In genomic region chr3:100902572-100902971, GRCh38 we compare ENCODE assay signal across 1 cellular context.
TF ChIP-seq lines count a peak whose summit lies in the region.

No MANE protein-coding gene starts in this region.

TF ChIP-seq in K562, 482 proteins besides CTCF, POLR2A, EP300 and RAD21 (continued from another document and continues in another):
- no peak for TF ChIP-seq ELK3 (CRISPR knock-in tag; IDR thresholded peaks at IDR 0.05)
- no peak for TF ChIP-seq SFPQ (IDR thresholded peaks at IDR 0.05; ENCODE audit: low read depth, low read length)
- TF ChIP-seq CREB5 (CRISPR knock-in tag; IDR thresholded peaks at IDR 0.05) = no peak
- no peak for TF ChIP-seq HMG20A (CRISPR knock-in tag; conservative IDR thresholded peaks at IDR 0.05)
- no peak for TF ChIP-seq SPI1 (IDR thresholded peaks at IDR 0.05; ENCODE audit: borderline replicate concordance, low read depth, low read length)
- no peak for TF ChIP-seq RBM34 (IDR thresholded peaks at IDR 0.05; ENCODE audit: borderline replicate concordance, insufficient read depth, low read length)
- TF ChIP-seq RERE (CRISPR knock-in tag; IDR thresholded peaks at IDR 0.05; ENCODE audit: borderline replicate concordance) = no peak
- TF ChIP-seq WHSC1 (IDR thresholded peaks at IDR 0.05; ENCODE audit: low read length) = no peak
- TF ChIP-seq HES1 (IDR thresholded peaks at IDR 0.05; ENCODE audit: low read depth) = no peak
- no peak for TF ChIP-seq EHMT2 (IDR thresholded peaks at IDR 0.05)
- TF ChIP-seq ZNF316 (IDR thresholded peaks at IDR 0.05) = 0 out of 2 replicates have a peak, but pooled peaks have one; percentile 31
- TF ChIP-seq THRAP3 (IDR thresholded peaks at IDR 0.05; ENCODE audit: borderline replicate concordance) = no peak
- no peak for TF ChIP-seq ZNF696 (CRISPR knock-in tag; conservative IDR thresholded peaks at IDR 0.05)
- no peak for TF ChIP-seq ZKSCAN1 (IDR thresholded peaks at IDR 0.05; ENCODE audit: low read depth, low read length)
- no peak for TF ChIP-seq TBL1XR1 (IDR thresholded peaks at IDR 0.05; ENCODE audit: low read length in 2 of 2)
- TF ChIP-seq ARID3A (IDR thresholded peaks at IDR 0.05; ENCODE audit: borderline replicate concordance, low read depth, low read length) = no peak
- no peak for TF ChIP-seq TCF7 (IDR thresholded peaks at IDR 0.05; ENCODE audit: borderline replicate concordance)
- TF ChIP-seq NUFIP1 (IDR thresholded peaks at IDR 0.05; ENCODE audit: partially characterized antibody) = no peak
- no peak for TF ChIP-seq RFX7 (CRISPR knock-in tag; IDR thresholded peaks at IDR 0.05)
- no peak for TF ChIP-seq NR1H2 (CRISPR knock-in tag; IDR thresholded peaks at IDR 0.05)
- peak; percentile 74 for TF ChIP-seq NFE2 (IDR thresholded peaks at IDR 0.05; ENCODE audit: low read depth)
- TF ChIP-seq RHOXF2B (CRISPR knock-in tag; conservative IDR thresholded peaks at IDR 0.05) = no peak
- no peak for TF ChIP-seq ETS2 (tag; IDR thresholded peaks at IDR 0.05; ENCODE audit: borderline replicate concordance, poor library complexity, severe bottlenecking)
- TF ChIP-seq MTA1 (IDR thresholded peaks at IDR 0.05; ENCODE audit: borderline replicate concordance) = no peak
- no peak for TF ChIP-seq ZFP1 (CRISPR knock-in tag; IDR thresholded peaks at IDR 0.05)
- TF ChIP-seq MAFK (IDR thresholded peaks at IDR 0.05; ENCODE audit: low read length) = peak; percentile 35; the same call in 1 of the 2 replicates
- no peak for TF ChIP-seq CREBBP (IDR thresholded peaks at IDR 0.05; ENCODE audit: low read depth, low read length)
- no peak for TF ChIP-seq NELFE (IDR thresholded peaks at IDR 0.05; ENCODE audit: insufficient read depth, insufficient read length)
- no peak for TF ChIP-seq ZSCAN29 (IDR thresholded peaks at IDR 0.05)
- TF ChIP-seq ZNF695 (CRISPR knock-in tag; IDR thresholded peaks at IDR 0.05) = no peak
- no peak for TF ChIP-seq ARID3B (CRISPR knock-in tag; IDR thresholded peaks at IDR 0.05; ENCODE audit: borderline replicate concordance)
- TF ChIP-seq ZNF274 (IDR thresholded peaks at IDR 0.05; ENCODE audit: borderline replicate concordance, low read depth, low read length) = no peak
- no peak for TF ChIP-seq MYNN (IDR thresholded peaks at IDR 0.05)
- TF ChIP-seq MYNN (CRISPR knock-in tag; IDR thresholded peaks at IDR 0.05) = no peak
- TF ChIP-seq THAP12 (CRISPR knock-in tag; IDR thresholded peaks at IDR 0.05) = no peak
- TF ChIP-seq CBX3 (IDR thresholded peaks at IDR 0.05; ENCODE audit: borderline replicate concordance in 1 of 2, low read length in 2 of 2) = no peak
- TF ChIP-seq SRF (CRISPR knock-in tag; IDR thresholded peaks at IDR 0.05) = no peak
- peak; percentile 24; the same call in 1 of the 2 replicates for TF ChIP-seq MAFF (IDR thresholded peaks at IDR 0.05; ENCODE audit: low read length)
- no peak for TF ChIP-seq PHF21A (IDR thresholded peaks at IDR 0.05; ENCODE audit: borderline replicate concordance, low read depth)
- no peak for TF ChIP-seq SIRT6 (IDR thresholded peaks at IDR 0.05; ENCODE audit: low read depth, low read length)
- no peak for TF ChIP-seq MTF1 (CRISPR knock-in tag; IDR thresholded peaks at IDR 0.05; ENCODE audit: borderline replicate concordance)
- no peak for TF ChIP-seq TBP (optimal IDR thresholded peaks at IDR 0.05; ENCODE audit: low read depth, low read length)
- TF ChIP-seq NCOA6 (IDR thresholded peaks at IDR 0.05) = no peak
- no peak for TF ChIP-seq NEUROD1 (IDR thresholded peaks at IDR 0.05; ENCODE audit: borderline replicate concordance, low read depth, low read length, partially characterized antibody)
- no peak for TF ChIP-seq U2AF2 (optimal IDR thresholded peaks at IDR 0.05; ENCODE audit: low read depth, low read length)
- no peak for TF ChIP-seq KLF16 (IDR thresholded peaks at IDR 0.05)
- no peak for TF ChIP-seq SNRNP70 (optimal IDR thresholded peaks at IDR 0.05; ENCODE audit: low read depth, low read length)
- 0 out of 4 replicates have a peak, but pooled peaks of 1 of the 2 experiments have one; percentile 15 for TF ChIP-seq RCOR1 (IDR thresholded peaks at IDR 0.05; ENCODE audit: borderline replicate concordance in 1 of 2, low read depth in 2 of 2, low read length in 2 of 2)
- no peak for TF ChIP-seq SMAD3 (CRISPR knock-in tag; conservative IDR thresholded peaks at IDR 0.05)
- no peak for TF ChIP-seq RBM25 (IDR thresholded peaks at IDR 0.05; ENCODE audit: low read depth, low read length, severe bottlenecking)
- TF ChIP-seq C11orf30 (IDR thresholded peaks at IDR 0.05; ENCODE audit: low read depth) = peak; percentile 54; the same call in 1 of the 2 replicates
- TF ChIP-seq PHTF2 (CRISPR knock-in tag; IDR thresholded peaks at IDR 0.05) = no peak
- no peak for TF ChIP-seq ZEB2 (IDR thresholded peaks at IDR 0.05)
- TF ChIP-seq NFXL1 (CRISPR knock-in tag; IDR thresholded peaks at IDR 0.05) = no peak
- TF ChIP-seq MAFG (tag; conservative IDR thresholded peaks at IDR 0.05) = peak; percentile 57
- no peak for TF ChIP-seq EWSR1 (IDR thresholded peaks at IDR 0.05; ENCODE audit: borderline replicate concordance, low read depth, partially characterized antibody)
- TF ChIP-seq CHD4 (IDR thresholded peaks at IDR 0.05; ENCODE audit: insufficient read depth, insufficient replicate concordance, low read depth, low read length, poor library complexity, severe bottlenecking) = no peak
- TF ChIP-seq BACH1 (tag; IDR thresholded peaks at IDR 0.05) = peak; percentile 44; the same call in 1 of the 2 replicates
